ENCODE assay signal across 19 cellular contexts in genomic region chr6:23272536-23272935, GRCh38.
"Had no signal": no experiment of that assay in that cellular context is flagged by ENCODE, and none has a peak within 500 bp of the region (broad histone marks: within the 10 kb centered on the region; RNA-seq: fewer than 3 reads in every experiment).

No MANE protein-coding gene starts in this region.

- DNase-seq: colonic mucosa; dermis blood vessel endothelial cell; endodermal cell; gastrocnemius medialis; heart right ventricle; islet precursor cell; natural killer cell; nucleus accumbens; pancreas; right cardiac atrium; small intestine; stimulated activated CD4-positive, alpha-beta T cell treated with anti-CD3 and anti-CD28 coated beads, Interleukin-12 subunit alpha, Interleukin-12 subunit beta, amount 100 ng/mL, for 4 hours; stimulated activated naive CD4-positive, alpha-beta T cell; stomach; substantia nigra; transverse colon had no signal

- H2AFZ ChIP-seq: neural progenitor cell had no signal

- H3K27ac ChIP-seq: colonic mucosa, gastrocnemius medialis, heart right ventricle, neural progenitor cell, pancreas, stomach, thoracic aorta, transverse colon had no signal

- H3K27me3 ChIP-seq: colonic mucosa, gastrocnemius medialis, heart right ventricle, neural progenitor cell, pancreas, stomach, transverse colon had no signal

- H3K4me2 ChIP-seq: neural progenitor cell had no signal

- H3K9me3 ChIP-seq: colonic mucosa, gastrocnemius medialis, heart right ventricle, pancreas, stomach, thoracic aorta, transverse colon had no signal

- FAIRE-seq: endothelial cell of umbilical vein, pancreas, small intestine had no signal

- H3K9ac ChIP-seq: neural progenitor cell had no signal

- H3K36me3 ChIP-seq: colonic mucosa, gastrocnemius medialis, heart right ventricle, neural progenitor cell, pancreas, stomach, thoracic aorta, transverse colon had no signal

- H3K4me3 ChIP-seq: colonic mucosa, gastrocnemius medialis, heart right ventricle, neural progenitor cell, pancreas, stomach, thoracic aorta, transverse colon had no signal
